Comparison of ENCODE assay signal across 8 cellular contexts in genomic region chr6:36123270-36124139, GRCh38. TPM values are rescaled to one million over a fixed set of nuclear protein-coding genes. Genes with fewer than 3 reads are reported as not detected.
DNase-seq lines count a peak whose midpoint lies in the region; ATAC-seq and TF ChIP-seq lines count a peak whose summit lies in the region.

No MANE protein-coding gene starts in this region.

- in situ Hi-C loops in GM13977 (cut with MboI; ENCODE audit: low pct_unique_long_range_greater_than_20kb, low sequenced_read_pairs, unreplicated experiment) = loop anchor here (10.0 kb wide), 1 partner anchor 221 kb away; no protein-coding TSS in a partner anchor

- peak; percentile 75 for ATAC-seq in HG03432 (IDR thresholded peaks at IDR 0.05; ENCODE audit: unreplicated experiment)

- peaks cover 79% of the 10 kb centered on the region for H3K4me1 Mint-ChIP-seq in activated CD4-positive, alpha-beta memory T cell treated with anti-CD3 and anti-CD28 coated beads, Interleukin-2, amount 10 ng/mL, durations not matched to agents 7 days and 5 days

- no peaks in the 10 kb centered on the region for H3K9me3 Mint-ChIP-seq in activated CD4-positive, alpha-beta memory T cell treated with anti-CD3 and anti-CD28 coated beads, Interleukin-2, amount 10 ng/mL, durations not matched to agents 7 days and 5 days

- TF ChIP-seq CTCF in 22Rv1 (IDR thresholded peaks at IDR 0.05) = peak; percentile 80
- TF ChIP-seq CTCF in GM13977 (IDR thresholded peaks at IDR 0.05; ENCODE audit: extremely low read depth, insufficient read depth, missing control alignments) = peak; percentile 93

- peaks cover 18% of the 10 kb centered on the region for H3K36me3 Mint-ChIP-seq in activated CD4-positive, alpha-beta memory T cell treated with anti-CD3 and anti-CD28 coated beads, Interleukin-2, amount 10 ng/mL, durations not matched to agents 7 days and 5 days (ENCODE audit: low read depth)

- DNase-seq in GM13977 (ENCODE audit: low spot score) = peak; percentile 79
- DNase-seq in NCI-H82 (lab: John Stamatoyannopoulos, UW) = peak; percentile 93
- DNase-seq in activated CD4-positive, alpha-beta memory T cell treated with anti-CD3 and anti-CD28 coated beads, Interleukin-2, amount 10 ng/mL, durations not matched to agents 7 days and 5 days = peak; percentile 96
- DNase-seq in effector CD4-positive, alpha-beta T cell = peak; percentile 86
- peak; percentile 91 for DNase-seq in mesenteric fat pad (ENCODE audit: low spot score)
- DNase-seq in stimulated activated CD8-positive, alpha-beta memory T cell treated with anti-CD3 and anti-CD28 coated beads, Interleukin-2, amount 100 ng/mL, for 1 hour (ENCODE audit: low read depth in 2 of 2) = peak; percentile 66 to 77

- no peaks in the 10 kb centered on the region for H3K27me3 Mint-ChIP-seq in activated CD4-positive, alpha-beta memory T cell treated with anti-CD3 and anti-CD28 coated beads, Interleukin-2, amount 10 ng/mL, durations not matched to agents 7 days and 5 days

- CTCF ChIA-PET in activated CD4-positive, alpha-beta memory T cell treated with anti-CD3 and anti-CD28 coated beads, Interleukin-2, amount 10 ng/mL, durations not matched to agents 7 days and 5 days (lab: Charles Lee) = interaction anchor here (0.6 to 3.8 kb wide), 10 partner anchors 10 to 179 kb away, joined by 3 to 47 read pairs (median 4); partner anchors contain the start of gene MAPK14

- H3K27ac Mint-ChIP-seq in activated CD4-positive, alpha-beta memory T cell treated with anti-CD3 and anti-CD28 coated beads, Interleukin-2, amount 10 ng/mL, durations not matched to agents 7 days and 5 days = peak overlapping the region; percentile 71

- H3K27ac ChIP-seq in 22Rv1 = no peak overlapping the region

- peak overlapping the region; percentile 22 for H3K4me3 Mint-ChIP-seq in activated CD4-positive, alpha-beta memory T cell treated with anti-CD3 and anti-CD28 coated beads, Interleukin-2, amount 10 ng/mL, durations not matched to agents 7 days and 5 days

- POLR2A ChIA-PET in activated CD4-positive, alpha-beta memory T cell treated with anti-CD3 and anti-CD28 coated beads, Interleukin-2, amount 10 ng/mL, durations not matched to agents 7 days and 5 days (lab: Charles Lee) = interaction anchor here (0.6 to 6.4 kb wide), 11 partner anchors 8 to 96 kb away, joined by 3 to 148 read pairs (median 5); partner anchors contain the start of genes BRPF3, MAPK13 and MAPK14

RNA-seq across cellular contexts. Expression of gene MAPK13, which starts 6.8 kb away (rescaled TPM):
- 10 to 100 TPM; 53.7 to 56.2 TPM for total RNA-seq in activated CD4-positive, alpha-beta memory T cell treated with anti-CD3 and anti-CD28 coated beads, Interleukin-2, amount 10 ng/mL, durations not matched to agents 7 days and 5 days
- 12.2 TPM for total RNA-seq in mesenteric fat pad
